ENCODE assay signal across 19 cellular contexts in genomic region chr20:35681953-35682352, GRCh38. TPM values are rescaled to one million over a fixed set of nuclear protein-coding genes. Genes with fewer than 3 reads are reported as not detected.
DNase-seq lines count a peak whose midpoint lies in the region; ATAC-seq and TF ChIP-seq lines count a peak whose summit lies in the region.
"Had no signal": no experiment of that assay in that cellular context is flagged by ENCODE, and none has a peak within 500 bp of the region (broad histone marks: within the 10 kb centered on the region; RNA-seq: fewer than 3 reads in every experiment).

No MANE protein-coding gene starts in this region.

- no peak for TF ChIP-seq EP300 in SK-N-SH (IDR thresholded peaks at IDR 0.05; ENCODE audit: borderline replicate concordance in 1 of 2, low read depth in 1 of 2, low read length in 1 of 2)
- no peak for TF ChIP-seq EP300 in sigmoid colon (IDR thresholded peaks at IDR 0.05)

- WGBS in SK-N-SH (ENCODE audit: low lambda C conversion rate) = 97% methylated on average over 1 of the region's 1 CpG
- WGBS in sigmoid colon, 2 donors = 87 to 97% methylated on average over 1 of the region's 1 CpG
- WGBS in smooth muscle cell (ENCODE audit: low lambda C conversion rate) = 54% methylated on average over 1 of the region's 1 CpG

- intact Hi-C loops in sigmoid colon (cut with DNase I) = no loop called here
- intact Hi-C loops in dorsolateral prefrontal cortex (cut with DNase I) = loop anchor here in 1 of 2 donors (5.0 kb wide), 1 partner anchor 395 kb away; no protein-coding TSS in a partner anchor

- H2AFZ ChIP-seq in SK-N-SH (ENCODE audit: low read depth) = no peak overlapping the region
- H2AFZ ChIP-seq in smooth muscle cell (ENCODE audit: low read depth) = no peak overlapping the region
- H2AFZ ChIP-seq: GM23248 had no signal

- no peaks in the 10 kb centered on the region for H3K79me2 ChIP-seq in SK-N-SH (ENCODE audit: insufficient read depth)
- H3K79me2 ChIP-seq in smooth muscle cell (ENCODE audit: low read depth) = no peaks in the 10 kb centered on the region

- ATAC-seq in SK-N-SH treated with all-trans-retinoic acid at 6 μM for 48 hours = peak; percentile 84
- ATAC-seq: CD8-positive, alpha-beta T cell; GM12878 had no signal

- H3K9ac ChIP-seq in SK-N-SH (no peak overlapping the region), smooth muscle cell (ENCODE audit: low read depth) (no peak overlapping the region)
- H3K9ac ChIP-seq: BLaER1, GM23248 had no signal

- TF ChIP-seq POLR2A in sigmoid colon (IDR thresholded peaks at IDR 0.05) = no peak

- H3K36me3 ChIP-seq in SK-N-SH (replicated peaks in 1 of 2; ENCODE audit: control insufficient read depth in 1 of 2, insufficient read depth in 2 of 2, low read length in 1 of 2) = peaks cover 4 to 10% of the 10 kb centered on the region in 2 experiments
- H3K36me3 ChIP-seq in sigmoid colon = peaks cover 0 to 34% (median under 1%) of the 10 kb centered on the region in 4 donors
- no peaks in the 10 kb centered on the region for H3K36me3 ChIP-seq in smooth muscle cell (ENCODE audit: low read depth)

- H3K9me2 ChIP-seq in SK-N-SH = no peaks in the 10 kb centered on the region

- H3F3A ChIP-seq in SK-N-SH (replicated peaks; ENCODE audit: insufficient read depth) = no peaks in the 10 kb centered on the region
- H3F3A ChIP-seq in smooth muscle cell (ENCODE audit: low read depth) = no peaks in the 10 kb centered on the region

- CTCF ChIA-PET in SK-N-SH (lab: Yijun Ruan, JAX) = no interaction called here

- H4K20me1 ChIP-seq in SK-N-SH (ENCODE audit: insufficient read depth) = no peaks in the 10 kb centered on the region
- no peaks in the 10 kb centered on the region for H4K20me1 ChIP-seq in smooth muscle cell (ENCODE audit: low read depth)
- H4K20me1 ChIP-seq: BLaER1 had no signal

- POLR2A ChIA-PET in SK-N-SH (lab: Yijun Ruan, JAX) = no interaction called here

- H3K27me3 ChIP-seq in SK-N-SH (ENCODE audit: insufficient read depth) = no peaks in the 10 kb centered on the region
- H3K27me3 ChIP-seq in sigmoid colon = no peaks in the 10 kb centered on the region
- no peaks in the 10 kb centered on the region for H3K27me3 ChIP-seq in smooth muscle cell (ENCODE audit: low read depth)
- H3K27me3 ChIP-seq in dorsolateral prefrontal cortex = no peaks in the 10 kb centered on the region
- H3K27me3 ChIP-seq: BLaER1 had no signal

- DNase-seq in SK-N-SH (no peak), fibroblast of villous mesenchyme (ENCODE audit: low read depth) (peak; percentile 62), sigmoid colon (no peak), smooth muscle cell (lab: John Stamatoyannopoulos, UW; ENCODE audit: unreplicated experiment) (no peak), NCI-H82 (lab: John Stamatoyannopoulos, UW) (no peak), dorsolateral prefrontal cortex (no peak)
- DNase-seq: CD4-positive, CD25-positive, alpha-beta regulatory T cell; CD8-positive, alpha-beta T cell; DMS153; DND-41; GM23248; H7; HCEC 1CT had no signal

- H3K27ac ChIP-seq in SK-N-SH (ENCODE audit: low read depth in 2 of 2, low read length in 1 of 2) (no peak overlapping the region), sigmoid colon (peak overlapping the region in 3 of 4 donors; percentile 31 to 66 (median 57)), smooth muscle cell (ENCODE audit: low read depth) (no peak overlapping the region), dorsolateral prefrontal cortex (no peak overlapping the region)
- H3K27ac ChIP-seq: 22Rv1, BLaER1, C4-2B, GM23248 had no signal

- no peak for TF ChIP-seq RAD21 in SK-N-SH (IDR thresholded peaks at IDR 0.05; ENCODE audit: low read length)

- TF ChIP-seq CTCF in SK-N-SH (IDR thresholded peaks at IDR 0.05) = no peak
- TF ChIP-seq CTCF in fibroblast of villous mesenchyme (IDR thresholded peaks at IDR 0.05; ENCODE audit: insufficient read depth, low read depth, low read length) = no peak
- no peak for TF ChIP-seq CTCF in sigmoid colon (IDR thresholded peaks at IDR 0.05)
- no peak for TF ChIP-seq CTCF in smooth muscle cell (IDR thresholded peaks at IDR 0.05; ENCODE audit: borderline replicate concordance, insufficient read depth, poor library complexity, severe bottlenecking)
- no peak for TF ChIP-seq CTCF in dorsolateral prefrontal cortex (IDR thresholded peaks at IDR 0.05 in 54 of 56, conservative IDR thresholded peaks at IDR 0.05 in 2 of 56; ENCODE audit: low read depth in 1 of 56, partially characterized antibody in 56 of 56)

- H3K9me3 ChIP-seq in SK-N-SH (no peaks in the 10 kb centered on the region), sigmoid colon (no peaks in the 10 kb centered on the region), smooth muscle cell (replicated peaks; ENCODE audit: low read depth) (no peaks in the 10 kb centered on the region)
- H3K9me3 ChIP-seq: Caco-2 had no signal

- no peak overlapping the region for H3K4me2 ChIP-seq in SK-N-SH
- H3K4me2 ChIP-seq in smooth muscle cell = no peak overlapping the region

- no peak overlapping the region for H3K4me3 ChIP-seq in SK-N-SH (ENCODE audit: low read depth in 2 of 2, low read length in 1 of 2)
- H3K4me3 ChIP-seq in fibroblast of villous mesenchyme (ENCODE audit: low read depth, low read length) = no peak overlapping the region
- no peak overlapping the region for H3K4me3 ChIP-seq in sigmoid colon
- H3K4me3 ChIP-seq in smooth muscle cell = no peak overlapping the region
- no peak overlapping the region for H3K4me3 ChIP-seq in dorsolateral prefrontal cortex
- H3K4me3 ChIP-seq: BLaER1, GM12878, GM23248 had no signal

- H3K4me1 ChIP-seq in SK-N-SH (ENCODE audit: control insufficient read depth in 1 of 2, insufficient read depth in 2 of 2, low read depth in 1 of 2, low read length in 1 of 2) (no peaks in the 10 kb centered on the region), sigmoid colon (peaks cover 0 to 16% (median 7%) of the 10 kb centered on the region in 4 donors), smooth muscle cell (ENCODE audit: low read depth) (no peaks in the 10 kb centered on the region)
- H3K4me1 ChIP-seq: Caco-2 had no signal

TF ChIP-seq in SK-N-SH treated with all-trans-retinoic acid at 6 μM for 48 hours, 23 proteins besides CTCF, POLR2A, EP300 and RAD21 (continues in another document):
- no peak for TF ChIP-seq OSR1 (CRISPR knock-in tag; IDR thresholded peaks at IDR 0.05)
- no peak for TF ChIP-seq ZNF70 (CRISPR knock-in tag; IDR thresholded peaks at IDR 0.05)
- no peak for TF ChIP-seq CSDC2 (CRISPR knock-in tag; IDR thresholded peaks at IDR 0.05)
- TF ChIP-seq TOX (CRISPR knock-in tag; IDR thresholded peaks at IDR 0.05; ENCODE audit: borderline replicate concordance) = no peak
- no peak for TF ChIP-seq ZFP30 (CRISPR knock-in tag; IDR thresholded peaks at IDR 0.05)
- no peak for TF ChIP-seq BACH2 (CRISPR knock-in tag; IDR thresholded peaks at IDR 0.05; ENCODE audit: borderline replicate concordance)
- TF ChIP-seq ZFP3 (CRISPR knock-in tag; IDR thresholded peaks at IDR 0.05) = no peak
- no peak for TF ChIP-seq GLIS3 (CRISPR knock-in tag; IDR thresholded peaks at IDR 0.05)
- TF ChIP-seq RARB (CRISPR knock-in tag; IDR thresholded peaks at IDR 0.05) = no peak

TF ChIP-seq in SK-N-SH, 30 proteins besides CTCF, POLR2A, EP300 and RAD21 (continues in another document):
- TF ChIP-seq NRF1 (IDR thresholded peaks at IDR 0.05; ENCODE audit: low read depth, low read length) = no peak
- no peak for TF ChIP-seq FOSL2 (IDR thresholded peaks at IDR 0.05; ENCODE audit: borderline replicate concordance, low read depth)
- TF ChIP-seq JUND (IDR thresholded peaks at IDR 0.05) = no peak
- no peak for TF ChIP-seq CHD2 (IDR thresholded peaks at IDR 0.05; ENCODE audit: low read length, partially characterized antibody)
- no peak for TF ChIP-seq FOXM1 (IDR thresholded peaks at IDR 0.05; ENCODE audit: low read depth)
- no peak for TF ChIP-seq SMC3 (IDR thresholded peaks at IDR 0.05; ENCODE audit: low read depth, low read length)
- no peak for TF ChIP-seq MXI1 (IDR thresholded peaks at IDR 0.05; ENCODE audit: low read depth, low read length)
- TF ChIP-seq MAX (IDR thresholded peaks at IDR 0.05; ENCODE audit: low read depth) = no peak

RNA-seq across cellular contexts. Expression of gene NFS1, which starts 17.2 kb away (rescaled TPM):
- polyA plus RNA-seq in SK-N-SH (2012; rRNA removed) = 75.6 and 89.7 TPM in 2 replicates
- polyA plus RNA-seq in SK-N-SH (2012; cell fraction: cytosol; rRNA removed) = 53.8 and 62.8 TPM in 2 replicates
- polyA plus RNA-seq in SK-N-SH (2012; cell fraction: nucleus; rRNA removed) = 73.7 and 115 TPM in 2 replicates
- 37.0 and 40.6 TPM in 2 replicates for total RNA-seq in fibroblast of villous mesenchyme
- total RNA-seq in sigmoid colon = 10 to 100 TPM; 25.2 to 39.2 (median 32.3) TPM
- polyA plus RNA-seq in sigmoid colon = 10 to 100 TPM; 19.0 to 29.8 (median 19.2) TPM
- total RNA-seq in smooth muscle cell = 25.3 and 40.1 TPM in 2 replicates
- polyA plus RNA-seq in smooth muscle cell = 35.1 and 40.3 TPM in 2 replicates
- total RNA-seq in dorsolateral prefrontal cortex = 10 to 100 TPM; 39.8 to 78.0 (median 57.4) TPM

RNA-seq across cellular contexts. Expression of gene ROMO1, which starts 17.3 kb away (rescaled TPM):
- 1,087 and 1,273 TPM in 2 replicates for polyA plus RNA-seq in SK-N-SH (2012; rRNA removed)
- 759 and 965 TPM in 2 replicates for polyA plus RNA-seq in SK-N-SH (2012; cell fraction: cytosol; rRNA removed)
- 308 and 746 TPM in 2 replicates for polyA plus RNA-seq in SK-N-SH (2012; cell fraction: nucleus; rRNA removed)
- total RNA-seq in fibroblast of villous mesenchyme = 143 and 189 TPM in 2 replicates
- total RNA-seq in sigmoid colon = 100 to 1,000 TPM; 206 to 512 (median 398) TPM
- 100 to 1,000 TPM; 332 to 621 (median 592) TPM for polyA plus RNA-seq in sigmoid colon
- 252 and 523 TPM in 2 replicates for total RNA-seq in smooth muscle cell
- polyA plus RNA-seq in smooth muscle cell = 694 and 771 TPM in 2 replicates
- total RNA-seq in dorsolateral prefrontal cortex = 10 to 100 TPM; 28.9 to 82.8 (median 51.8) TPM

RNA-seq across cellular contexts. Expression of gene CPNE1, which starts 17.3 kb away (rescaled TPM):
- 217 and 279 TPM in 2 replicates for polyA plus RNA-seq in SK-N-SH (2012; rRNA removed)
- 131 and 171 TPM in 2 replicates for polyA plus RNA-seq in SK-N-SH (2012; cell fraction: cytosol; rRNA removed)
- 585 and 668 TPM in 2 replicates for polyA plus RNA-seq in SK-N-SH (2012; cell fraction: nucleus; rRNA removed)
- 92.0 and 143 TPM in 2 replicates for total RNA-seq in fibroblast of villous mesenchyme
- 100 to 1,000 TPM in 2 of 4 donors, 10 to 100 TPM in 2; 56.5 to 156 (median 90.1) TPM for total RNA-seq in sigmoid colon
- 100 to 1,000 TPM in 1 of 3 donors, 10 to 100 TPM in 2; 71.5 to 118 (median 76.8) TPM for polyA plus RNA-seq in sigmoid colon
- 111 and 140 TPM in 2 replicates for total RNA-seq in smooth muscle cell
- 156 TPM in 2 replicates for polyA plus RNA-seq in smooth muscle cell
- total RNA-seq in dorsolateral prefrontal cortex = 100 to 1,000 TPM in 116 of 120 experiments, 10 to 100 TPM in 4; 65.9 to 194 (median 135) TPM

RNA-seq across cellular contexts. Expression of gene RBM12, which starts 17.3 kb away (rescaled TPM):
- polyA plus RNA-seq in SK-N-SH (2012; rRNA removed) (41.9 and 56.7 TPM in 2 replicates), sigmoid colon (10 to 100 TPM; 10.2 to 23.1 (median 12.0) TPM), smooth muscle cell (11.5 and 14.5 TPM in 2 replicates)
- 37.7 and 43.4 TPM in 2 replicates for polyA plus RNA-seq in SK-N-SH (2012; cell fraction: cytosol; rRNA removed)
- 55.0 and 78.3 TPM in 2 replicates for polyA plus RNA-seq in SK-N-SH (2012; cell fraction: nucleus; rRNA removed)
- total RNA-seq in fibroblast of villous mesenchyme (50.9 and 56.1 TPM in 2 replicates), sigmoid colon (10 to 100 TPM; 24.6 to 26.4 (median 25.7) TPM), smooth muscle cell (34.0 and 44.2 TPM in 2 replicates), dorsolateral prefrontal cortex (10 to 100 TPM; 48.7 to 99.3 (median 72.3) TPM)

Comparison
In these comparisons a context has a peak if more than half of its experiments do, and no peak if none do; other contexts are left out.
1. H3K27ac ChIP-seq: peak in sigmoid colon (3 of 4); none in SK-N-SH (0 of 2), smooth muscle cell (single experiment) and dorsolateral prefrontal cortex (0 of 59).